ENCODE assay signal across 13 cellular contexts in genomic region chr2:205716126-205716525, GRCh38. TPM values are rescaled to one million over a fixed set of nuclear protein-coding genes. Genes with fewer than 3 reads are reported as not detected.
A peak's percentile ranks its signal among the peaks of the same experiment; 100 is the strongest.
DNase-seq lines count a peak whose midpoint lies in the region; ATAC-seq and TF ChIP-seq lines count a peak whose summit lies in the region.
"Had no signal": no experiment of that assay in that cellular context is flagged by ENCODE, and none has a peak within 500 bp of the region (broad histone marks: within the 10 kb centered on the region; RNA-seq: fewer than 3 reads in every experiment).

No MANE protein-coding gene starts in this region.

- H3K23ac ChIP-seq in IMR-90 (ENCODE audit: low read depth, low read length): no peak overlapping the region

- no peak overlapping the region for H3K4ac ChIP-seq in IMR-90 (ENCODE audit: low read depth, low read length)

- H4K20me1 ChIP-seq in IMR-90 (ENCODE audit: insufficient read depth, low read length): no peaks in the 10 kb centered on the region

- H3K79me1 ChIP-seq in IMR-90 (ENCODE audit: low read depth in 1 of 2, low read length in 2 of 2): peaks cover 19 to 40% of the 10 kb centered on the region in 2 experiments

- no peak overlapping the region for H2BK20ac ChIP-seq in IMR-90 (ENCODE audit: low read depth, low read length)

- H3K4me2 ChIP-seq in IMR-90 (ENCODE audit: low read depth, low read length): no peak overlapping the region

- CTCF ChIA-PET in BJ (lab: Yijun Ruan, JAX): interaction anchor here (0.7 to 1.0 kb wide), 2 partner anchors 13 to 51 kb away, joined by 3 read pairs; no protein-coding TSS in a partner anchor
- CTCF ChIA-PET in IMR-90 (lab: Yijun Ruan, JAX): no interaction called here

- H4K91ac ChIP-seq in IMR-90 (ENCODE audit: insufficient read depth, low read depth, low read length): no peak overlapping the region; the same call in 1 of the 2 replicates

- in situ Hi-C loops in IMR-90 (cut with MboI; ENCODE audit: low sequenced_read_pairs): no loop called here

- H3K9me3 ChIP-seq in IMR-90 (ENCODE audit: control insufficient read depth, insufficient read depth, low read length) (no peaks in the 10 kb centered on the region), colonic mucosa (no peaks in the 10 kb centered on the region), muscle layer of duodenum (ENCODE audit: control insufficient read depth in 1 of 2, low read length in 2 of 2) (no peaks in the 10 kb centered on the region), tibial nerve (no peaks in the 10 kb centered on the region)
- H3K9me3 ChIP-seq: thoracic aorta had no signal

- no peak overlapping the region for H2BK5ac ChIP-seq in IMR-90 (ENCODE audit: low read depth, low read length, poor library complexity, severe bottlenecking)

- no peak overlapping the region for H4K8ac ChIP-seq in IMR-90 (ENCODE audit: low read depth in 2 of 2, low read length in 2 of 2)

- H3K4me1 ChIP-seq in IMR-90 (ENCODE audit: control insufficient read depth, insufficient read depth, low read length) (peaks cover 28% of the 10 kb centered on the region), colonic mucosa (no peaks in the 10 kb centered on the region), muscle layer of duodenum (ENCODE audit: control insufficient read depth in 1 of 2, insufficient read depth in 2 of 2, low read length in 2 of 2) (peaks cover 23 to 88% of the 10 kb centered on the region in 2 donors), tibial nerve (peaks cover 0 to 99% (median 62%) of the 10 kb centered on the region in 4 donors)

- peak; percentile 23; the same call in 1 of the 2 replicates for TF ChIP-seq CTCF in BJ (IDR thresholded peaks at IDR 0.05; ENCODE audit: insufficient read depth, low read depth, low read length)
- 0 out of 2 replicates have a peak, but pooled peaks have one; percentile 4 for TF ChIP-seq CTCF in IMR-90 (conservative IDR thresholded peaks at IDR 0.05; ENCODE audit: low read depth, low read length)
- no peak for TF ChIP-seq CTCF in colonic mucosa (IDR thresholded peaks at IDR 0.05)
- peak in 2 of 5 experiments; percentile 15 to 23 for TF ChIP-seq CTCF in tibial nerve (IDR thresholded peaks at IDR 0.05)

- peaks cover 19% of the 10 kb centered on the region; the same call in 1 of the 2 replicates for H3K9me1 ChIP-seq in IMR-90 (ENCODE audit: insufficient read depth, low read length)

- H3K27me3 ChIP-seq in BJ (ENCODE audit: control insufficient read depth, insufficient read depth, low read length) (no peaks in the 10 kb centered on the region), IMR-90 (ENCODE audit: control insufficient read depth, insufficient read depth, low read length) (no peaks in the 10 kb centered on the region), colonic mucosa (no peaks in the 10 kb centered on the region), muscle layer of duodenum (ENCODE audit: low read depth, low read length) (no peaks in the 10 kb centered on the region), tibial nerve (no peaks in the 10 kb centered on the region)

- H2AK9ac ChIP-seq in IMR-90 (replicated peaks; ENCODE audit: low read depth, low read length, poor library complexity): no peak overlapping the region

- no peak overlapping the region for H3K27ac Mint-ChIP-seq in activated naive CD4-positive, alpha-beta T cell treated with anti-CD3 and anti-CD28 coated beads, Interleukin-2, amount 50 U/mL, for 72 hours

- no peak for TF ChIP-seq RAD21 in IMR-90 (IDR thresholded peaks at IDR 0.05; ENCODE audit: low read length)

- TF ChIP-seq POLR2A in IMR-90 (IDR thresholded peaks at IDR 0.05; ENCODE audit: low read depth, low read length) (no peak), tibial nerve (IDR thresholded peaks at IDR 0.05) (no peak)

- H3K9ac ChIP-seq in IMR-90 (ENCODE audit: low read depth, low read length) (no peak overlapping the region), colonic mucosa (ENCODE audit: low read depth in 2 of 2, low read length in 2 of 2) (no peak overlapping the region)
- H3K9ac ChIP-seq: GM23248 had no signal

- H3K4me3 ChIP-seq in BJ (ENCODE audit: low read depth, low read length) (no peak overlapping the region), IMR-90 (ENCODE audit: insufficient read depth, low read depth, low read length) (no peak overlapping the region), colonic mucosa (no peak overlapping the region), muscle layer of duodenum (ENCODE audit: low read depth in 1 of 2, low read length in 2 of 2) (no peak overlapping the region), tibial nerve (no peak overlapping the region)
- H3K4me3 ChIP-seq: GM23248, thoracic aorta had no signal

- H3K18ac ChIP-seq in IMR-90 (ENCODE audit: low read depth, low read length): no peak overlapping the region

- 94% methylated on average over 3 of the region's 16 CpGs; no CpG with 5 or more reads in 1 of the 2 experiments for WGBS in IMR-90 (ENCODE audit: extremely low coverage in 2 of 2, insufficient read length in 1 of 2), 2 experiments
- 72% methylated on average over 16 of the region's 16 CpGs for WGBS in tibial nerve, 2 donors

- intact Hi-C loops in IMR-90 (cut with micrococcal nuclease): no loop called here
- intact Hi-C loops in colonic mucosa (cut with DNase I): no loop called here

- H2AK5ac ChIP-seq in IMR-90 (ENCODE audit: low read depth, low read length): peak overlapping the region; percentile 44; the same call in 1 of the 2 replicates

- H4K5ac ChIP-seq in IMR-90 (ENCODE audit: low read depth, low read length): no peak overlapping the region

- no peaks in the 10 kb centered on the region for H3K9me3 Mint-ChIP-seq in activated naive CD4-positive, alpha-beta T cell treated with anti-CD3 and anti-CD28 coated beads, Interleukin-2, amount 50 U/mL, for 72 hours

- no peak overlapping the region for H2BK120ac ChIP-seq in IMR-90 (ENCODE audit: low read depth, low read length)

- no peak overlapping the region for H2AFZ ChIP-seq in IMR-90 (replicated peaks; ENCODE audit: low read length, poor library complexity)
- H2AFZ ChIP-seq: GM23248 had no signal

- H3K27ac ChIP-seq in IMR-90 (ENCODE audit: insufficient read depth, low read length) (no peak overlapping the region), colonic mucosa (no peak overlapping the region), muscle layer of duodenum (ENCODE audit: low read length) (peak overlapping the region; percentile 2), tibial nerve (peak overlapping the region in 2 of 4 donors; percentile 79 to 84)
- H3K27ac ChIP-seq: GM23248, thoracic aorta had no signal

- H3K36me3 ChIP-seq in BJ (ENCODE audit: control insufficient read depth, insufficient read depth, low read length) (no peaks in the 10 kb centered on the region), IMR-90 (ENCODE audit: control insufficient read depth, insufficient read depth, low read length) (peaks cover 15% of the 10 kb centered on the region; the same call in 1 of the 2 replicates), colonic mucosa (no peaks in the 10 kb centered on the region), muscle layer of duodenum (ENCODE audit: control insufficient read depth in 1 of 2, insufficient read depth in 2 of 2, low read length in 2 of 2) (peaks cover 0 to 4% of the 10 kb centered on the region in 2 donors), tibial nerve (peaks cover 0 to 25% (median 0%) of the 10 kb centered on the region in 3 donors)

- POLR2A ChIA-PET in BJ (lab: Charles Lee) (no interaction called here), IMR-90 (lab: Charles Lee; ENCODE audit: unreplicated experiment) (no interaction called here)

- no peak overlapping the region for H2BK15ac ChIP-seq in IMR-90 (ENCODE audit: low read depth, low read length)

- BruUV-seq in IMR-90 (replicated peaks; lab: Mats Ljungman, UMichigan): no TSS peak

- DNase-seq in BJ (ENCODE audit: low read depth) (no peak), IMR-90 (no peak), colonic mucosa (peak; percentile 64), Kasumi-1 (lab: John Stamatoyannopoulos, UW) (no peak), DMS79 treated with DMSO at 0.1 percent for 48 hours (lab: John Stamatoyannopoulos, UW) (no peak), tibial nerve (ENCODE audit: low spot score in 2 of 2) (no peak)
- DNase-seq in activated naive CD4-positive, alpha-beta T cell treated with anti-CD3 and anti-CD28 coated beads, Interleukin-2, amount 50 U/mL, for 72 hours (ENCODE audit: low spot score in 2 of 2): no peak
- DNase-seq: DMS 273 treated with DMSO at 0.1 percent for 48 hours; GM23248; NCI-H748 treated with DMSO at 0.1 percent for 48 hours; stimulated activated CD4-positive, alpha-beta T cell treated with anti-CD3 and anti-CD28 coated beads, Interleukin-4, amount 100 ng/mL, for 4 hours had no signal

- no peak overlapping the region for H3K56ac ChIP-seq in IMR-90 (ENCODE audit: extremely low read depth, insufficient read depth, low read length)

- no peak overlapping the region for H3K14ac ChIP-seq in IMR-90 (replicated peaks; ENCODE audit: low read depth, low read length)

- TF ChIP-seq EP300 in tibial nerve (IDR thresholded peaks at IDR 0.05): no peak

- no peaks in the 10 kb centered on the region for H3K36me3 Mint-ChIP-seq in activated naive CD4-positive, alpha-beta T cell treated with anti-CD3 and anti-CD28 coated beads, Interleukin-2, amount 50 U/mL, for 72 hours

- ATAC-seq in IMR-90 (ENCODE audit: low read depth): no peak
- ATAC-seq in activated naive CD4-positive, alpha-beta T cell treated with anti-CD3 and anti-CD28 coated beads, Interleukin-2, amount 50 U/mL, for 72 hours: no peak

- dilution Hi-C loops in IMR-90 (cut with HindIII; ENCODE audit: low sequenced_read_pairs, unreplicated experiment): no loop called here

TF ChIP-seq in IMR-90, 13 proteins besides CTCF, POLR2A, EP300 and RAD21:
- no peak for TF ChIP-seq RFX5 (IDR thresholded peaks at IDR 0.05; ENCODE audit: low read depth, low read length)

RNA-seq across cellular contexts. Expression of gene NRP2, which starts 33.8 kb away (rescaled TPM):
- polyA plus RNA-seq in BJ (2011; rRNA removed): 14.7 and 19.7 TPM in 2 replicates
- 16.1 and 16.5 TPM in 2 replicates for polyA minus RNA-seq in BJ (2011; rRNA and poly(A)+ RNA removed)
- 43.3 and 46.4 TPM in 2 replicates for total RNA-seq in IMR-90 (2012; rRNA removed)
- 45.2 and 51.3 TPM in 2 replicates for polyA plus RNA-seq in IMR-90 (2012; rRNA removed)
- 40.6 and 48.8 TPM in 2 replicates for polyA plus RNA-seq in IMR-90 (2012; cell fraction: cytosol; rRNA removed)
- 27.6 and 54.4 TPM in 2 replicates for polyA plus RNA-seq in IMR-90 (2012; cell fraction: nucleus; rRNA removed; ENCODE audit: low replicate concordance)
- total RNA-seq in colonic mucosa: 10 to 100 TPM in 1 of 2 donors, 1 to 10 TPM in 1; 5.4 to 25.2 TPM
- 1 to 10 TPM in 1 of 2 donors, under 1 TPM in 1; 0.59 to 3.0 TPM for total RNA-seq in activated naive CD4-positive, alpha-beta T cell treated with anti-CD3 and anti-CD28 coated beads, Interleukin-2, amount 50 U/mL, for 72 hours
- 100 to 1,000 TPM; 128 to 196 (median 176) TPM for total RNA-seq in tibial nerve
